8 cellular contexts compared by ENCODE assay signal in genomic region chr7:128939861-128940410, GRCh38. TPM values are rescaled to one million over a fixed set of nuclear protein-coding genes. Genes with fewer than 3 reads are reported as not detected.
DNase-seq lines count a peak whose midpoint lies in the region; ATAC-seq, FAIRE-seq and TF ChIP-seq lines count a peak whose summit lies in the region.

No MANE protein-coding gene starts in this region.

- no peaks in the 10 kb centered on the region for H3K36me3 ChIP-seq in mucosa of descending colon (ENCODE audit: low read depth)

- TF ChIP-seq POLR2A in GM12892 (IDR thresholded peaks at IDR 0.05; ENCODE audit: low read depth, low read length) (peak; percentile 39), NB4 (IDR thresholded peaks at IDR 0.05; ENCODE audit: extremely low read depth, insufficient read length) (no peak)

- H3K4me3 ChIP-seq in NB4 (ENCODE audit: low read depth, low read length) (peak overlapping the region; percentile 1), mucosa of descending colon (no peak overlapping the region)

- DNase-seq in GM12892 (ENCODE audit: insufficient read length) = peak; percentile 59
- DNase-seq in NB4 (ENCODE audit: low read depth) = peak; percentile 76
- DNase-seq in mucosa of descending colon = peak in 2 of 3 donors; percentile 42 to 56
- DNase-seq in NCI-H510A treated with DMSO at 0.1 percent for 48 hours (lab: John Stamatoyannopoulos, UW) = no peak
- no peak for DNase-seq in HCEC 1CT
- no peak for DNase-seq in SIG-M5 (lab: John Stamatoyannopoulos, UW)

- intact Hi-C loops in mucosa of descending colon (cut with DNase I, micrococcal nuclease) = no loop called here

- FAIRE-seq in GM12892 (lab: Jason Lieb, UNC) = no peak

- TF ChIP-seq CTCF in NB4 (IDR thresholded peaks at IDR 0.05; ENCODE audit: low read depth, low read length) = peak; percentile 35
- TF ChIP-seq CTCF in mucosa of descending colon (IDR thresholded peaks at IDR 0.05) = no peak

- peaks cover 27% of the 10 kb centered on the region for H3K4me1 ChIP-seq in mucosa of descending colon (ENCODE audit: low read depth)

- H3K9me3 ChIP-seq in mucosa of descending colon = no peaks in the 10 kb centered on the region

- ATAC-seq in GM21576 (IDR thresholded peaks at IDR 0.05; ENCODE audit: unreplicated experiment) = peak; percentile 16
- peak; percentile 4 for ATAC-seq in mucosa of descending colon
- ATAC-seq in GM18858 (IDR thresholded peaks at IDR 0.05; ENCODE audit: unreplicated experiment) = no peak

RNA-seq across cellular contexts. Expression of gene IRF5, which starts 2.2 kb away (rescaled TPM):
- polyA plus RNA-seq in GM12892 (2012; ENCODE audit: missing spikeins) = 52.9 TPM
- total RNA-seq in mucosa of descending colon = 10 to 100 TPM in 1 of 3 donors, 1 to 10 TPM in 2; 6.9 to 10.1 (median 9.0) TPM

RNA-seq across cellular contexts. Expression of gene KCP, which starts 29.4 kb away (rescaled TPM):
- 3.1 TPM for polyA plus RNA-seq in GM12892 (2012; ENCODE audit: missing spikeins)
- total RNA-seq in mucosa of descending colon = 1 to 10 TPM in 2 of 3 donors, under 1 TPM in 1; 0.47 to 1.7 (median 1.4) TPM

Comparison
In these comparisons a context has a peak if more than half of its experiments do, and no peak if none do; other contexts are left out.
1. DNase-seq: peak in GM12892 (single experiment), NB4 (single experiment) and mucosa of descending colon (2 of 3); none in NCI-H510A treated with DMSO at 0.1 percent for 48 hours (single experiment), HCEC 1CT (single experiment) and SIG-M5 (single experiment).